19 cellular contexts compared by ENCODE assay signal in the genomic region with DNA sequence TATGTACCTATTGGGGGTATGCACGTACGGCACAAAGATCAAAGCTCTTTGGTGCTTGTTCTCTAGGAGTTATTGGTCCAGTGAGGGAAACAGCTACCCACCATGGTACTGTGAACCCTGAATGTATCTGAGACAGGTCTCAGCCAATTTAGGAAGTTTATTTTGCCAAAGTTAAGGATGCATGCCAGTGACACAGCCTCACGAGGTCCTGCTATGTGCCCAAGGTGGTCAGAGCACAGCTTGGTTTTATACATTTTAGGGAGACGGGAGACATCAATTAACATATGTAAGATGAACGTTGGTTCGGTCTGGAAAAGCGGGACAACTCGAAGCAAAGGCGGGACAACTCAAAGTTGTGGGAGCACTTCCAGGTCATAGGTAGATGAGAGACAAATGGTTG.
DNase-seq lines count a peak whose midpoint lies in the region; ATAC-seq and TF ChIP-seq lines count a peak whose summit lies in the region.
"Had no signal": no experiment of that assay in that cellular context is flagged by ENCODE, and none has a peak within 500 bp of the region (broad histone marks: within the 10 kb centered on the region; RNA-seq: fewer than 3 reads in every experiment).

No MANE protein-coding gene starts in this region.

- no peaks in the 10 kb centered on the region for H3K36me3 ChIP-seq in adrenal gland (replicated peaks in 1 of 2)
- no peaks in the 10 kb centered on the region for H3K36me3 ChIP-seq in esophagus muscularis mucosa
- H3K36me3 ChIP-seq in muscle layer of duodenum (ENCODE audit: control insufficient read depth in 1 of 2, insufficient read depth in 2 of 2, low read length in 2 of 2): no peaks in the 10 kb centered on the region
- no peaks in the 10 kb centered on the region for H3K36me3 ChIP-seq in testis (ENCODE audit: low read depth, missing control alignments)
- no peaks in the 10 kb centered on the region for H3K36me3 ChIP-seq in PC-3 (ENCODE audit: low read depth, low read length)
- H3K36me3 ChIP-seq: gastrocnemius medialis, ovary had no signal

- H4K20me1 ChIP-seq in PC-3 (ENCODE audit: low read length): no peaks in the 10 kb centered on the region

- no peak overlapping the region for H2AFZ ChIP-seq in PC-3 (ENCODE audit: low read length)
- H2AFZ ChIP-seq: GM23248 had no signal

- H3K9me3 ChIP-seq in adrenal gland (replicated peaks in 1 of 3) (no peaks in the 10 kb centered on the region), esophagus muscularis mucosa (no peaks in the 10 kb centered on the region), muscle layer of duodenum (ENCODE audit: control insufficient read depth in 1 of 2, low read length in 2 of 2) (no peaks in the 10 kb centered on the region), testis (no peaks in the 10 kb centered on the region), PC-3 (ENCODE audit: low read length) (no peaks in the 10 kb centered on the region)
- H3K9me3 ChIP-seq: gastrocnemius medialis, ovary had no signal

- H3K79me2 ChIP-seq in PC-3 (ENCODE audit: low read length): no peaks in the 10 kb centered on the region

- H3K4me3 ChIP-seq in adrenal gland (no peak overlapping the region), esophagus muscularis mucosa (no peak overlapping the region), muscle layer of duodenum (ENCODE audit: low read depth in 1 of 2, low read length in 2 of 2) (no peak overlapping the region), testis (no peak overlapping the region), PC-3 (ENCODE audit: low read length) (no peak overlapping the region)
- H3K4me3 ChIP-seq: dorsolateral prefrontal cortex, gastrocnemius medialis, GM23248, ovary had no signal

- intact Hi-C loops in adrenal gland (cut with DNase I): loop anchor here in 1 of 2 donors (10.0 kb wide), 1 partner anchor 65 kb away; no protein-coding TSS in a partner anchor
- intact Hi-C loops in esophagus muscularis mucosa (cut with DNase I): loop anchor here (5.0 kb wide), 1 partner anchor 78 kb away; the partner anchor contains the start of genes SEPTIN10 and SOWAHC
- intact Hi-C loops in testis (cut with DNase I; ENCODE audit: low total_unique reads): no loop called here
- intact Hi-C loops in PC-3 (cut with micrococcal nuclease): no loop called here

- no TSS peak for BruUV-seq in PC-3 (replicated peaks; lab: Mats Ljungman, UMichigan)

- H3K9me2 ChIP-seq in PC-3 (replicated peaks; ENCODE audit: low read length): no peaks in the 10 kb centered on the region

- TF ChIP-seq POLR2A in adrenal gland (IDR thresholded peaks at IDR 0.05): no peak
- TF ChIP-seq POLR2A in esophagus muscularis mucosa (IDR thresholded peaks at IDR 0.05; ENCODE audit: low read depth): no peak
- no peak for TF ChIP-seq POLR2A in testis (IDR thresholded peaks at IDR 0.05)

- H3K27me3 ChIP-seq in adrenal gland: no peaks in the 10 kb centered on the region
- no peaks in the 10 kb centered on the region for H3K27me3 ChIP-seq in esophagus muscularis mucosa
- no peaks in the 10 kb centered on the region for H3K27me3 ChIP-seq in muscle layer of duodenum (ENCODE audit: low read depth, low read length)
- no peaks in the 10 kb centered on the region for H3K27me3 ChIP-seq in testis
- H3K27me3 ChIP-seq in PC-3 (ENCODE audit: low read length): no peaks in the 10 kb centered on the region
- H3K27me3 ChIP-seq: dorsolateral prefrontal cortex, gastrocnemius medialis, ovary had no signal

- H3K4me2 ChIP-seq in PC-3 (ENCODE audit: low read length): no peak overlapping the region

- ATAC-seq in PC-3: no peak
- ATAC-seq in HG03442 (IDR thresholded peaks at IDR 0.05; ENCODE audit: unreplicated experiment): no peak
- ATAC-seq: naive thymus-derived CD8-positive, alpha-beta T cell had no signal

- POLR2A ChIA-PET in PC-3 (lab: Charles Lee; ENCODE audit: unreplicated experiment): no interaction called here

- H3K4me1 ChIP-seq in adrenal gland (replicated peaks in 1 of 2) (peaks cover 13 to 17% of the 10 kb centered on the region in 2 donors), esophagus muscularis mucosa (peaks cover 48 to 97% (median 88%) of the 10 kb centered on the region in 4 donors), muscle layer of duodenum (ENCODE audit: control insufficient read depth in 1 of 2, insufficient read depth in 2 of 2, low read length in 2 of 2) (peaks cover 19 to 69% of the 10 kb centered on the region in 2 donors), testis (peaks cover 41% of the 10 kb centered on the region), PC-3 (ENCODE audit: insufficient read depth, low read length) (peaks cover 17% of the 10 kb centered on the region; the same call in 1 of the 2 replicates)

- 91 to 97% (median 97%) methylated on average over 9 of the region's 9 CpGs for WGBS in adrenal gland, 4 donors
- 86% methylated on average over 9 of the region's 9 CpGs for WGBS in esophagus muscularis mucosa
- 90 to 91% methylated on average over 9 of the region's 9 CpGs for WGBS in testis, 2 donors

- no peak for TF ChIP-seq EP300 in esophagus muscularis mucosa (IDR thresholded peaks at IDR 0.05)

- no peak overlapping the region for H3K9ac ChIP-seq in PC-3 (ENCODE audit: low read length)
- H3K9ac ChIP-seq: GM23248 had no signal

- CTCF ChIA-PET in PC-3 (lab: Charles Lee): no interaction called here

- TF ChIP-seq CTCF in adrenal gland (IDR thresholded peaks at IDR 0.05) (no peak), esophagus muscularis mucosa (IDR thresholded peaks at IDR 0.05) (no peak), testis (IDR thresholded peaks at IDR 0.05) (no peak), PC-3 (conservative IDR thresholded peaks at IDR 0.05; ENCODE audit: low read depth, low read length) (no peak)

- peak overlapping the region; percentile 28 to 89 (median 85) for H3K27ac ChIP-seq in adrenal gland
- H3K27ac ChIP-seq in esophagus muscularis mucosa (replicated peaks in 1 of 4): peak overlapping the region; percentile 85 to 90 (median 87)
- peak overlapping the region; percentile 40 for H3K27ac ChIP-seq in muscle layer of duodenum (ENCODE audit: low read length)
- peak overlapping the region; percentile 81 to 84 for H3K27ac ChIP-seq in testis
- no peak overlapping the region for H3K27ac ChIP-seq in PC-3 (ENCODE audit: low read length)
- H3K27ac ChIP-seq: dorsolateral prefrontal cortex, GM23248, RWPE1 had no signal

- DNase-seq in adrenal gland (no peak), esophagus muscularis mucosa (ENCODE audit: extremely low spot score) (no peak), testis (no peak), PC-3 (no peak), pons (ENCODE audit: low spot score) (no peak), AG08395 (ENCODE audit: low spot score) (no peak)
- DNase-seq: activated CD4-positive, alpha-beta T cell treated with anti-CD3 and anti-CD28 coated beads, Interleukin-2, amount 10 ng/mL, durations not matched to agents 7 days and 5 days; COR-L47; dorsolateral prefrontal cortex; gastrocnemius medialis; GM23248; naive thymus-derived CD8-positive, alpha-beta T cell; NCI-H1092 treated with DMSO at 0.1 percent for 48 hours; NCI-H2029 treated with DMSO at 0.1 percent for 48 hours; SW 1271 had no signal

- no peaks in the 10 kb centered on the region for H3F3A ChIP-seq in PC-3 (ENCODE audit: low read length, unreplicated experiment)
